Comparison of ENCODE assay signal across 8 cellular contexts in the genomic region with DNA sequence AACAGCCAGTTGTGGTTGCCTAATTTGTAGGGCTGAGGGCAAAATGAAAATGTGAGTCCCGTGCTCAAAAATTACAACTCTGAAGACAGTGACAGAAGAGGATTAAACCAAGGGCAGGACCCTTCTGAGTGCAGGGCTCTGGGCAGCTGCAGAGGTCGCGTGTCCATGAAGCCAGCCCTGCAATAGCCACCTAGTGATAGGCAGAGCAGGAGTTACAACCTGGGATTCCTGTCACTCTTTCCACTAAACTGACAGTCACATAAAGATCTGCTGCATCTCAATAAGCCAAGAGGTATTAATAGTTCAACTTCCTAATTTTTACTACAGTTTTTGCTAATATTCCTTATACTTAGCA.
DNase-seq lines count a peak whose midpoint lies in the region; ATAC-seq, FAIRE-seq and TF ChIP-seq lines count a peak whose summit lies in the region.

No MANE protein-coding gene starts in this region.

- TF ChIP-seq CTCF in GM12878 (IDR thresholded peaks at IDR 0.05 in 2 of 3, conservative IDR thresholded peaks at IDR 0.05 in 1 of 3; ENCODE audit: control insufficient read depth in 2 of 3, extremely low read depth in 1 of 3, insufficient read depth in 1 of 3, low read depth in 3 of 3, low read length in 3 of 3) = no peak
- TF ChIP-seq CTCF in RWPE1 (conservative IDR thresholded peaks at IDR 0.05; ENCODE audit: low read depth) = no peak

- H3K4me3 ChIP-seq in GM12878 (no peak overlapping the region), trophoblast cell (ENCODE audit: low read depth, low read length) (no peak overlapping the region)

- RAD21 ChIA-PET in GM12878 (lab: Charles Lee; ENCODE audit: unreplicated experiment) = interaction anchor here (0.5 to 4.3 kb wide), 18 partner anchors 19 to 616 kb away, joined by 3 to 76 read pairs (median 4); a partner anchor contains a TSS

- H3K27ac ChIP-seq in GM12878 (ENCODE audit: control insufficient read depth, insufficient read depth) = no peak overlapping the region
- no peak overlapping the region for H3K27ac ChIP-seq in trophoblast cell (ENCODE audit: low read depth, low read length)
- no peak overlapping the region for H3K27ac ChIP-seq in RWPE1

- H4K8ac ChIP-seq in trophoblast cell (ENCODE audit: low read depth, low read length) = no peak overlapping the region

- intact Hi-C loops in GM12878 (cut with micrococcal nuclease; ENCODE audit: unreplicated experiment) (loop anchor here (1.0 kb wide), 2 partner anchors 96 to 302 kb away; no protein-coding TSS in a partner anchor), sciatic nerve (cut with DNase I) (no loop called here)

- TF ChIP-seq POLR2A in GM12878 (IDR thresholded peaks at IDR 0.05; ENCODE audit: low read depth, low read length) = no peak

- H3K9me3 ChIP-seq in GM12878 (replicated peaks; ENCODE audit: control insufficient read depth, insufficient read depth, low read length) (no peaks in the 10 kb centered on the region), trophoblast cell (ENCODE audit: insufficient read depth, low read depth, low read length) (no peaks in the 10 kb centered on the region)

- H3K79me1 ChIP-seq in trophoblast cell (ENCODE audit: low read length) = no peaks in the 10 kb centered on the region

- no peaks in the 10 kb centered on the region for H3K36me3 ChIP-seq in GM12878 (ENCODE audit: control insufficient read depth in 2 of 2, insufficient read depth in 2 of 2, low read length in 1 of 2)
- H3K36me3 ChIP-seq in trophoblast cell (ENCODE audit: control insufficient read depth in 1 of 2, insufficient read depth in 2 of 2, low read length in 2 of 2) = no peaks in the 10 kb centered on the region

- H3K23ac ChIP-seq in trophoblast cell (ENCODE audit: low read length) = no peak overlapping the region

- no peaks in the 10 kb centered on the region for H3K4me1 ChIP-seq in GM12878 (ENCODE audit: control insufficient read depth, insufficient read depth, low read length)
- no peaks in the 10 kb centered on the region for H3K4me1 ChIP-seq in trophoblast cell (ENCODE audit: control insufficient read depth in 1 of 2, insufficient read depth in 2 of 2, low read length in 2 of 2)

- H4K12ac ChIP-seq in trophoblast cell (ENCODE audit: low read depth, low read length) = no peak overlapping the region

- H3K14ac ChIP-seq in trophoblast cell (ENCODE audit: low read length) = no peak overlapping the region

- TF ChIP-seq EP300 in GM12878 (IDR thresholded peaks at IDR 0.05; ENCODE audit: borderline replicate concordance in 1 of 2, control insufficient read depth in 1 of 2, low read depth in 2 of 2, low read length in 2 of 2) = no peak

- POLR2A ChIA-PET in GM12878 (lab: Charles Lee) = interaction anchor here (0.6 to 1.4 kb wide), 2 partner anchors 13 to 92 kb away, joined by 3 read pairs; no protein-coding TSS in a partner anchor
- POLR2A ChIA-PET in RWPE1 (lab: Yijun Ruan, JAX; ENCODE audit: low non-redundant PET) = no interaction called here

- DNase-seq in GM12878 (ENCODE audit: low read depth, low spot score) (no peak), sciatic nerve (ENCODE audit: low spot score) (no peak), trophoblast cell (no peak), ureter (ENCODE audit: low spot score) (no peak), RWPE1 (ENCODE audit: low spot score) (no peak), NCI-H2107 treated with DMSO at 0.1 percent for 48 hours (lab: John Stamatoyannopoulos, UW; ENCODE audit: unreplicated experiment) (no peak)

- H2BK120ac ChIP-seq in trophoblast cell (ENCODE audit: insufficient read depth, low read length, poor library complexity) = no peak overlapping the region

- no peak for TF ChIP-seq RAD21 in GM12878 (IDR thresholded peaks at IDR 0.05; ENCODE audit: insufficient read depth, low read depth, low read length)

- WGBS in GM12878 (ENCODE audit: insufficient coverage, insufficient replicate concordance, low lambda C conversion rate, missing lambda C conversion rate) = 67% methylated on average over 3 of the region's 3 CpGs
- no CpG with 5 or more reads among the region's 3 CpGs for WGBS in trophoblast cell (ENCODE audit: extremely low coverage, insufficient coverage, insufficient read length)

- H2BK12ac ChIP-seq in trophoblast cell (ENCODE audit: low read length) = no peak overlapping the region

- no peak overlapping the region for H3K9ac ChIP-seq in GM12878 (ENCODE audit: control insufficient read depth, insufficient read depth, low read length)
- no peak overlapping the region for H3K9ac ChIP-seq in trophoblast cell (ENCODE audit: low read length)

- BruUV-seq in GM12878 (replicated peaks; lab: Mats Ljungman, UMichigan) = no TSS peak

- H3K4me2 ChIP-seq in GM12878 (ENCODE audit: control insufficient read depth, insufficient read depth) = peak overlapping the region; percentile 71
- H3K4me2 ChIP-seq in trophoblast cell (ENCODE audit: low read length) = no peak overlapping the region

- H4K20me1 ChIP-seq in GM12878 (ENCODE audit: control insufficient read depth, insufficient read depth) = no peaks in the 10 kb centered on the region

- no peak overlapping the region for H3K4ac ChIP-seq in trophoblast cell (ENCODE audit: low read depth, low read length)

- in situ Hi-C loops in GM12878 (cut with MboI) = loop anchor here (5.0 kb wide), 2 partner anchors 96 to 296 kb away; a partner anchor contains a TSS

- no peak overlapping the region for H2BK5ac ChIP-seq in trophoblast cell (ENCODE audit: low read depth, low read length, poor library complexity)

- H3K79me2 ChIP-seq in GM12878 (ENCODE audit: control insufficient read depth, insufficient read depth, low read length) = no peaks in the 10 kb centered on the region
- no peaks in the 10 kb centered on the region for H3K79me2 ChIP-seq in trophoblast cell (ENCODE audit: control insufficient read depth, insufficient read depth, low read length, poor library complexity)

- H2AK5ac ChIP-seq in trophoblast cell (ENCODE audit: low read length) = no peak overlapping the region

- CTCF ChIA-PET in GM12878 (lab: Yijun Ruan, JAX) (interaction anchor here (0.5 to 6.7 kb wide), 53 partner anchors 8 to 865 kb away, joined by 3 to 103 read pairs (median 4); a partner anchor contains a TSS), RWPE1 (lab: Yijun Ruan, JAX) (interaction anchor here (0.6 to 2.9 kb wide), 11 partner anchors 14 to 417 kb away, joined by 3 to 25 read pairs (median 3); a partner anchor contains a TSS)

- H2AFZ ChIP-seq in GM12878 (ENCODE audit: control insufficient read depth, low read depth, low read length) (peak overlapping the region; percentile 80), trophoblast cell (ENCODE audit: insufficient read depth, low read length, poor library complexity) (no peak overlapping the region)

- H4K91ac ChIP-seq in trophoblast cell (ENCODE audit: low read depth, low read length) = no peak overlapping the region

- H3K27me3 ChIP-seq in GM12878 (replicated peaks in 1 of 2; ENCODE audit: control insufficient read depth in 2 of 2, insufficient read depth in 2 of 2, low read length in 1 of 2) (no peaks in the 10 kb centered on the region), trophoblast cell (ENCODE audit: insufficient read depth, low read length) (no peaks in the 10 kb centered on the region)

- SMC1A ChIA-PET in GM12878 (lab: Charles Lee; ENCODE audit: uncharacterized antibody, unreplicated experiment) = interaction anchor here (0.6 to 6.1 kb wide), 30 partner anchors 11 to 302 kb away, joined by 3 to 76 read pairs (median 5); a partner anchor contains a TSS

- FAIRE-seq in GM12878 (lab: Jason Lieb, UNC) = no peak

- ATAC-seq in GM19452 (IDR thresholded peaks at IDR 0.05; ENCODE audit: unreplicated experiment) = peak; percentile 14
- ATAC-seq in HG03045 (IDR thresholded peaks at IDR 0.05; ENCODE audit: unreplicated experiment) = peak; percentile 19
- peak; percentile 38 for ATAC-seq in GM12878
- ATAC-seq in sciatic nerve = peak; percentile 49

- no peak overlapping the region for H3K18ac ChIP-seq in trophoblast cell (ENCODE audit: low read length)

TF ChIP-seq in GM12878, 131 proteins besides CTCF, POLR2A, EP300 and RAD21:
- TF ChIP-seq MTA2 (IDR thresholded peaks at IDR 0.05; ENCODE audit: low read depth) (no peak), POLR2AphosphoS5 (IDR thresholded peaks at IDR 0.05; ENCODE audit: low read length) (no peak), MTA3 (IDR thresholded peaks at IDR 0.05; ENCODE audit: borderline replicate concordance, low read length) (no peak)
